In genomic region chr17:82234211-82235055, GRCh38 we compare ENCODE assay signal across 1 cellular context.
TF ChIP-seq lines count a peak whose summit lies in the region.

No MANE protein-coding gene starts in this region.

TF ChIP-seq in HepG2, 621 proteins besides CTCF, POLR2A, EP300 and RAD21 (continued from another document):
- TF ChIP-seq ZNF687 (CRISPR knock-in tag; IDR thresholded peaks at IDR 0.05), result peak; percentile 13; the same call in 1 of the 2 replicates
- no peak for TF ChIP-seq ZNF34 (CRISPR knock-in tag; IDR thresholded peaks at IDR 0.05; ENCODE audit: borderline replicate concordance)
- TF ChIP-seq HNRNPL (IDR thresholded peaks at IDR 0.05; ENCODE audit: low read depth, low read length), result 0 out of 2 replicates have a peak, but pooled peaks have one; percentile 21
- no peak for TF ChIP-seq RFXANK (CRISPR knock-in tag; IDR thresholded peaks at IDR 0.05)
- TF ChIP-seq BATF2 (CRISPR knock-in tag; IDR thresholded peaks at IDR 0.05), result no peak
- TF ChIP-seq ZNF747 (CRISPR knock-in tag; IDR thresholded peaks at IDR 0.05; ENCODE audit: borderline replicate concordance), result no peak
- peak; percentile 93 for TF ChIP-seq AGO2 (optimal IDR thresholded peaks at IDR 0.05; ENCODE audit: low read depth, low read length)
- TF ChIP-seq ATAD3A (CRISPR knock-in tag; IDR thresholded peaks at IDR 0.05), result no peak
- TF ChIP-seq AHDC1 (CRISPR knock-in tag; IDR thresholded peaks at IDR 0.05; ENCODE audit: borderline replicate concordance), result no peak
- TF ChIP-seq NCOR1 (IDR thresholded peaks at IDR 0.05; ENCODE audit: borderline replicate concordance, low read length), result no peak
- TF ChIP-seq FOXA3 (CRISPR knock-in tag; IDR thresholded peaks at IDR 0.05), result no peak
- TF ChIP-seq ZNF850 (CRISPR knock-in tag; conservative IDR thresholded peaks at IDR 0.05), result no peak
- no peak for TF ChIP-seq ZNF362 (CRISPR knock-in tag; IDR thresholded peaks at IDR 0.05; ENCODE audit: borderline replicate concordance)
- TF ChIP-seq PRDM4 (CRISPR knock-in tag; IDR thresholded peaks at IDR 0.05; ENCODE audit: borderline replicate concordance), result no peak
- TF ChIP-seq PAWR (CRISPR knock-in tag; IDR thresholded peaks at IDR 0.05; ENCODE audit: borderline replicate concordance), result no peak
- TF ChIP-seq ZNF329 (CRISPR knock-in tag; IDR thresholded peaks at IDR 0.05; ENCODE audit: low read depth), result no peak
- no peak for TF ChIP-seq MXD3 (CRISPR knock-in tag; IDR thresholded peaks at IDR 0.05)
- TF ChIP-seq RFX1 (IDR thresholded peaks at IDR 0.05), result no peak
- 0 out of 2 replicates have a peak, but pooled peaks have one; percentile 45 for TF ChIP-seq ZNF691 (CRISPR knock-in tag; IDR thresholded peaks at IDR 0.05; ENCODE audit: borderline replicate concordance, low read depth)
- no peak for TF ChIP-seq KDM4B (CRISPR knock-in tag; IDR thresholded peaks at IDR 0.05)
- no peak for TF ChIP-seq ARNTL (CRISPR knock-in tag; IDR thresholded peaks at IDR 0.05)
- no peak for TF ChIP-seq KMT2A (CRISPR knock-in tag; IDR thresholded peaks at IDR 0.05)
- no peak for TF ChIP-seq IKZF1 (IDR thresholded peaks at IDR 0.05)
- no peak for TF ChIP-seq BRD4 (CRISPR knock-in tag; IDR thresholded peaks at IDR 0.05)
- TF ChIP-seq HNF1A (IDR thresholded peaks at IDR 0.05; ENCODE audit: low read depth), result no peak
- no peak for TF ChIP-seq HNF1A (CRISPR knock-in tag; IDR thresholded peaks at IDR 0.05; ENCODE audit: borderline replicate concordance)
- no peak for TF ChIP-seq ZNF121 (CRISPR knock-in tag; IDR thresholded peaks at IDR 0.05)
- no peak for TF ChIP-seq ZFP36L2 (CRISPR knock-in tag; IDR thresholded peaks at IDR 0.05)
